ENCODE assay signal across 1 cellular context in genomic region chr6:99802396-99803031, GRCh38.
TF ChIP-seq lines count a peak whose summit lies in the region.

No MANE protein-coding gene starts in this region.

TF ChIP-seq in GM23338, 12 proteins besides CTCF, POLR2A, EP300 and RAD21 (continued from another document):
- TF ChIP-seq REST (IDR thresholded peaks at IDR 0.05; ENCODE audit: unreplicated experiment) (no peak), EZH2 (IDR thresholded peaks at IDR 0.05; ENCODE audit: low read depth, unreplicated experiment) (no peak), POLR2AphosphoS5 (IDR thresholded peaks at IDR 0.05; ENCODE audit: low read depth) (no peak), EZH2phosphoT487 (IDR thresholded peaks at IDR 0.05; ENCODE audit: unreplicated experiment) (no peak), CREB1 (CRISPR knock-in tag; IDR thresholded peaks at IDR 0.05; ENCODE audit: low read depth) (peak; percentile 34; the same call in 1 of the 2 replicates), STAT1 (IDR thresholded peaks at IDR 0.05; ENCODE audit: unreplicated experiment) (no peak), ZNF331 (CRISPR knock-in tag; IDR thresholded peaks at IDR 0.05; ENCODE audit: low read depth) (no peak), ETS1 (IDR thresholded peaks at IDR 0.05) (no peak), JUNB (IDR thresholded peaks at IDR 0.05; ENCODE audit: unreplicated experiment) (no peak), ZNF462 (CRISPR knock-in tag; IDR thresholded peaks at IDR 0.05) (peak; percentile 67; the same call in 1 of the 2 replicates), NANOG (IDR thresholded peaks at IDR 0.05; ENCODE audit: borderline replicate concordance) (no peak)
